ENCODE assay signal across 13 cellular contexts in the genomic region with DNA sequence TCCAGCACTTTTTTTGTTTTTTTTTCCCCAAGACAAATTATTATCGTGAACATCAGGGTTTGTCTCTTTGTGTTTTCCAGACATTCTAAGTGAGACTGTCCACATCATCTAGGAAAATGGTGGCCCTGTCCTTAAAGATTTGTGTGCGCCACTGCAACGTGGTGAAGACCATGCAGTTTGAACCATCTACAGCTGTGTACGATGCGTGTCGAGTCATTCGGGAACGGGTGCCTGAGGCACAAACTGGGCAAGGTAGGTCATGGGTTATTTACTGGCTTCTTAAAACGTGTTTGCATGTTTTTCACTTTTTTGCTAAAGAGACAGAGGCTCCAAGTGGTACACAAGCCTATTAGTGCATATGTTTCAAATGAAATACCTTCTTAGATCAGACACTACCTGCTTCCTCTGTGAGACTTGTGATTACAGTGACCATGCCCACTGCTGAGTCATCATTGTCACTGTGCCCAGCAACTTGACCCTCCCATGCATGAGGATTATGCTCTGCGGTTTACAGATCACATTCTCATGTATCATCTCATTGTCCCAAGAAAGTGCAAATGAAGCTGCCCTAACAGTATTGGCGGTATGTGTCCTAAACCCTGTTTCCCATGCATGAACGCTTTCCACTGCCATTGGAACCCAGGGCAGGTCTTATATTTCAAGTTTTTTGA.
A peak's percentile ranks its signal among the peaks of the same experiment; 100 is the strongest.
DNase-seq lines count a peak whose midpoint lies in the region; FAIRE-seq and TF ChIP-seq lines count a peak whose summit lies in the region.
"Had no signal": no experiment of that assay in that cellular context is flagged by ENCODE, and none has a peak within 500 bp of the region (broad histone marks: within the 10 kb centered on the region; RNA-seq: fewer than 3 reads in every experiment).

No MANE protein-coding gene starts in this region.

- H3K4me3 ChIP-seq in stomach: no peak overlapping the region
- no peak overlapping the region for H3K4me3 ChIP-seq in effector memory CD4-positive, alpha-beta T cell (ENCODE audit: insufficient read depth, low read depth, low read length, poor library complexity, severe bottlenecking)
- H3K4me3 ChIP-seq: heart right ventricle, SK-N-MC, thoracic aorta had no signal

- TF ChIP-seq CTCF in stomach (IDR thresholded peaks at IDR 0.05): no peak

- DNase-seq in DMS 273 (lab: John Stamatoyannopoulos, UW; ENCODE audit: unreplicated experiment) (peak; percentile 2), DMS 273 treated with DMSO at 0.1 percent for 48 hours (lab: John Stamatoyannopoulos, UW) (no peak), RCC 7860 (ENCODE audit: low spot score) (peak; percentile 97), fibroblast of gingiva (ENCODE audit: low read depth) (peak; percentile 65), stomach (peak; percentile 55), SKM-1 treated with dmso at 0.1 percent for 144 hours (lab: John Stamatoyannopoulos, UW; ENCODE audit: unreplicated experiment) (no peak), NCI-H1092 treated with DMSO at 0.1 percent for 48 hours (lab: John Stamatoyannopoulos, UW) (no peak)
- DNase-seq in effector memory CD4-positive, alpha-beta T cell: no peak
- DNase-seq: activated gamma-delta T cell treated with Interleukin-2 at 50 U/mL for 16 hours had no signal

- intact Hi-C loops in stomach (cut with DNase I; ENCODE audit: low total_unique reads): loop anchor here (5.0 kb wide), 1 partner anchor 240 kb away; no protein-coding TSS in a partner anchor

- TF ChIP-seq EP300 in stomach (IDR thresholded peaks at IDR 0.05): no peak

- WGBS in stomach, 5 donors: 83 to 89% (median 86%) methylated on average over 12 of the region's 12 CpGs

- no peaks in the 10 kb centered on the region for H3K27me3 ChIP-seq in stomach
- H3K27me3 ChIP-seq in effector memory CD4-positive, alpha-beta T cell (replicated peaks; ENCODE audit: control insufficient read depth, insufficient read depth, low read length, poor library complexity, severe bottlenecking): no peaks in the 10 kb centered on the region
- H3K27me3 ChIP-seq: heart right ventricle had no signal

- H3K27ac ChIP-seq in stomach: no peak overlapping the region
- no peak overlapping the region for H3K27ac ChIP-seq in effector memory CD4-positive, alpha-beta T cell (ENCODE audit: insufficient read depth, low read length, poor library complexity, severe bottlenecking)
- H3K27ac ChIP-seq: 22Rv1, heart right ventricle, SK-N-MC, thoracic aorta had no signal

- no peaks in the 10 kb centered on the region for H3K9me3 ChIP-seq in stomach
- H3K9me3 ChIP-seq in effector memory CD4-positive, alpha-beta T cell (ENCODE audit: control insufficient read depth, low read length): no peaks in the 10 kb centered on the region
- H3K9me3 ChIP-seq: heart right ventricle, thoracic aorta had no signal

- H3K4me1 ChIP-seq in stomach: peaks cover 0 to 8% (median 4%) of the 10 kb centered on the region in 4 donors
- no peaks in the 10 kb centered on the region for H3K4me1 ChIP-seq in effector memory CD4-positive, alpha-beta T cell (ENCODE audit: control insufficient read depth, insufficient read depth, low read length, poor library complexity, severe bottlenecking)

- FAIRE-seq in RCC 7860 (lab: Jason Lieb, UNC): peak; percentile 99

- H3K36me3 ChIP-seq in stomach: peaks cover 0 to 11% (median 6%) of the 10 kb centered on the region in 4 donors
- H3K36me3 ChIP-seq in effector memory CD4-positive, alpha-beta T cell (ENCODE audit: control insufficient read depth, insufficient read depth, low read length): no peaks in the 10 kb centered on the region

- TF ChIP-seq POLR2A in stomach (IDR thresholded peaks at IDR 0.05): no peak

Comparison
In these comparisons a context has a peak if more than half of its experiments do, and no peak if none do; other contexts are left out.
1. DNase-seq: peak in DMS 273 (single experiment), RCC 7860 (single experiment), fibroblast of gingiva (single experiment) and stomach (single experiment); none in DMS 273 treated with DMSO at 0.1 percent for 48 hours (single experiment), effector memory CD4-positive, alpha-beta T cell (0 of 3), SKM-1 treated with dmso at 0.1 percent for 144 hours (single experiment) and NCI-H1092 treated with DMSO at 0.1 percent for 48 hours (single experiment).